Comparison of ENCODE assay signal across 21 cellular contexts in genomic region chrX:16196829-16197228, GRCh38. TPM values are rescaled to one million over a fixed set of nuclear protein-coding genes. Genes with fewer than 3 reads are reported as not detected.
DNase-seq lines count a peak whose midpoint lies in the region; ATAC-seq and TF ChIP-seq lines count a peak whose summit lies in the region.
"Had no signal": no experiment of that assay in that cellular context is flagged by ENCODE, and none has a peak within 500 bp of the region (broad histone marks: within the 10 kb centered on the region; RNA-seq: fewer than 3 reads in every experiment).

No MANE protein-coding gene starts in this region.

- H3K27me3 ChIP-seq in adrenal gland: no peaks in the 10 kb centered on the region
- H3K27me3 ChIP-seq: SJCRH30 had no signal

- no peaks in the 10 kb centered on the region for H3K4me1 ChIP-seq in adrenal gland (replicated peaks in 1 of 2)
- H3K4me1 ChIP-seq: SJCRH30 had no signal

- TF ChIP-seq POLR2A in adrenal gland (IDR thresholded peaks at IDR 0.05): no peak

- H3K27ac ChIP-seq in adrenal gland: no peak overlapping the region
- H3K27ac ChIP-seq: RWPE1, SJCRH30 had no signal

- intact Hi-C loops in adrenal gland (cut with DNase I): no loop called here
- intact Hi-C loops in left colon (cut with DNase I, micrococcal nuclease): no loop called here

- no peak for ATAC-seq in GM21390 (IDR thresholded peaks at IDR 0.05; ENCODE audit: unreplicated experiment)
- ATAC-seq in left colon: no peak

- no peak overlapping the region for H3K4me3 ChIP-seq in adrenal gland
- H3K4me3 ChIP-seq: SJCRH30 had no signal

- DNase-seq in EL (peak; percentile 4), HT1080 (ENCODE audit: low read depth) (peak; percentile 32), adrenal gland (peak in 4 of 7 donors; percentile 4 to 24 (median 20)), iris pigment epithelial cell (ENCODE audit: low read depth) (peak; percentile 10), NCI-H2081 (lab: John Stamatoyannopoulos, UW) (no peak), left colon (no peak), NCI-H1694 (lab: John Stamatoyannopoulos, UW) (no peak)
- DNase-seq: COR-L47; GF-D8; H7; MM.1S; NCI-H1105; NCI-H1694 treated with DMSO at 0.1 percent for 48 hours; NCI-H69; NK-92 treated with Interleukin-12 subunit alpha and Interleukin-12 subunit beta, amount 100 ng/mL, for 24 hours; SJCRH30; SW 1271 had no signal

- no peak for TF ChIP-seq CTCF in adrenal gland (IDR thresholded peaks at IDR 0.05)

- no peaks in the 10 kb centered on the region for H3K36me3 ChIP-seq in adrenal gland (replicated peaks in 1 of 2)
- H3K36me3 ChIP-seq: SJCRH30 had no signal

- H3K9me3 ChIP-seq in adrenal gland (replicated peaks in 1 of 3): no peaks in the 10 kb centered on the region
- H3K9me3 ChIP-seq: SJCRH30 had no signal

RNA-seq across cellular contexts. Expression of gene MAGEB17, which starts 29.5 kb away (rescaled TPM):
- total RNA-seq in HT1080 (2014; rRNA removed; shearing (Covaris generic)): not detected in 2 replicates
- polyA plus RNA-seq in HT1080 (2015; cell fraction: cytosol; rRNA removed): 0.10 TPM in 1 of 2 replicates, not detected in the other
- not detected in 2 replicates for polyA plus RNA-seq in HT1080 (2015; cell fraction: nucleus; rRNA removed)
- not detected for total RNA-seq in adrenal gland
- under 1 TPM in 2 of 3 donors, not detected in 1; 0.07 to 0.32 TPM for polyA plus RNA-seq in adrenal gland
- not detected for total RNA-seq in left colon
- total RNA-seq: OCI-LY7; T-helper 2 cell treated with Interferon-gamma antibody and Interleukin-4, amounts not matched to agents 100 ng/mL and 5 ng/mL, for 36 hours had no signal

Comparison
In these comparisons a context has a peak if more than half of its experiments do, and no peak if none do; other contexts are left out.
1. DNase-seq: peak in EL (single experiment), HT1080 (single experiment), adrenal gland (4 of 7) and iris pigment epithelial cell (single experiment); none in NCI-H2081 (0 of 2), left colon (0 of 2) and NCI-H1694 (single experiment).